In genomic region chr11:115587718-115588342, GRCh38 we compare ENCODE assay signal across 10 cellular contexts.
"Had no signal": no experiment of that assay in that cellular context is flagged by ENCODE, and none has a peak within 500 bp of the region (broad histone marks: within the 10 kb centered on the region; RNA-seq: fewer than 3 reads in every experiment).

No MANE protein-coding gene starts in this region.

- FAIRE-seq: H54, K562 had no signal

- H3K4me3 ChIP-seq: GM23248, K562 had no signal

- H3K27ac ChIP-seq: GM23248, HL-60 had no signal

- H3K9ac ChIP-seq: GM23248 had no signal

- ATAC-seq: K562 had no signal

- DNase-seq: GM23248, GOT3, H9, HCEC 1CT, HFFc6, IMR-90, KG1 had no signal

- H2AFZ ChIP-seq: GM23248 had no signal
